In genomic region chr5:108727639-108728565, GRCh38 we compare ENCODE assay signal across 1 cellular context.
TF ChIP-seq lines count a peak whose summit lies in the region.

No MANE protein-coding gene starts in this region.

TF ChIP-seq in IMR-90, 13 proteins besides CTCF, POLR2A, EP300 and RAD21:
- TF ChIP-seq MXI1 (IDR thresholded peaks at IDR 0.05; ENCODE audit: borderline replicate concordance, low read depth, low read length), result peak; percentile 69; the same call in 1 of the 2 replicates
- TF ChIP-seq MAFK (IDR thresholded peaks at IDR 0.05; ENCODE audit: low read depth, low read length), result no peak
- 0 out of 2 replicates have a peak, but pooled peaks have one; percentile 31 for TF ChIP-seq USF2 (IDR thresholded peaks at IDR 0.05; ENCODE audit: low read depth, low read length)
- peak; percentile 90 for TF ChIP-seq CEBPB (IDR thresholded peaks at IDR 0.05; ENCODE audit: low read depth, low read length)
- TF ChIP-seq SMC3 (IDR thresholded peaks at IDR 0.05; ENCODE audit: low read depth, low read length), result no peak
- peak; percentile 48; the same call in 1 of the 2 replicates for TF ChIP-seq MAZ (IDR thresholded peaks at IDR 0.05; ENCODE audit: borderline replicate concordance, low read depth, low read length)
- TF ChIP-seq RCOR1 (IDR thresholded peaks at IDR 0.05; ENCODE audit: insufficient replicate concordance, low read length), result peak; percentile 62
- no peak for TF ChIP-seq NFE2L2 (IDR thresholded peaks at IDR 0.05; ENCODE audit: low read depth, low read length)
